Comparison of ENCODE assay signal across 13 cellular contexts in genomic region chr4:40122941-40123340, GRCh38.
"Had no signal": no experiment of that assay in that cellular context is flagged by ENCODE, and none has a peak within 500 bp of the region (broad histone marks: within the 10 kb centered on the region; RNA-seq: fewer than 3 reads in every experiment).

No MANE protein-coding gene starts in this region.

- H3K4me3 ChIP-seq: stomach had no signal

- FAIRE-seq: TTC549 had no signal

- DNase-seq: activated B cell treated with CpG ODN at 0.5 μM for 24 hours; brain microvascular endothelial cell; endodermal cell; erythroblast; hippocampal formation; left ventricle myocardium superior; mesendoderm; stimulated activated CD4-positive, alpha-beta T cell treated with anti-CD3 and anti-CD28 coated beads, Interleukin-2, amount 100 ng/mL, for 48 hours; stomach had no signal

- H3K4me1 ChIP-seq: stomach had no signal

- H3K9me3 ChIP-seq: stomach had no signal

- H3K27me3 ChIP-seq: brain microvascular endothelial cell, stomach had no signal

- H3K9me3 Mint-ChIP-seq: activated B cell treated with CpG ODN at 0.5 μM for 24 hours; endodermal cell; neural crest cell; T-helper 1 cell treated with Interleukin-12 subunit alpha and Interleukin-12 subunit beta and Interleukin-4 antibody, amounts not matched to agents 30 μg/mL and 1 μg/mL, for 36 hours had no signal

- H3K27ac Mint-ChIP-seq: activated B cell treated with CpG ODN at 0.5 μM for 24 hours; endodermal cell; T-helper 1 cell treated with Interleukin-12 subunit alpha and Interleukin-12 subunit beta and Interleukin-4 antibody, amounts not matched to agents 30 μg/mL and 1 μg/mL, for 36 hours had no signal

- H3K27me3 Mint-ChIP-seq: activated B cell treated with CpG ODN at 0.5 μM for 24 hours had no signal

- ATAC-seq: left ventricle myocardium superior, SK-N-SH treated with all-trans-retinoic acid at 6 μM for 48 hours had no signal

- H3K4me3 Mint-ChIP-seq: activated B cell treated with CpG ODN at 0.5 μM for 24 hours; endodermal cell; neural crest cell; T-helper 1 cell treated with Interleukin-12 subunit alpha and Interleukin-12 subunit beta and Interleukin-4 antibody, amounts not matched to agents 30 μg/mL and 1 μg/mL, for 36 hours had no signal

- H3K27ac ChIP-seq: brain microvascular endothelial cell, stomach had no signal

- H3K36me3 ChIP-seq: brain microvascular endothelial cell had no signal

- H3K4me1 Mint-ChIP-seq: endodermal cell, neural crest cell had no signal
